Comparison of ENCODE assay signal across 8 cellular contexts in genomic region chr15:50910426-50910795, GRCh38. TPM values are rescaled to one million over a fixed set of nuclear protein-coding genes. Genes with fewer than 3 reads are reported as not detected.
DNase-seq lines count a peak whose midpoint lies in the region; ATAC-seq, FAIRE-seq and TF ChIP-seq lines count a peak whose summit lies in the region.
"Not testable (repeated sequence)": the region's sequence is repeated elsewhere in the genome, so short reads cannot be mapped to it uniquely, and the experiment has no call there.

No MANE protein-coding gene starts in this region.

- not testable (repeated sequence) for ATAC-seq in activated CD4-positive, alpha-beta T cell treated with anti-CD3 and anti-CD28 coated beads for 36 hours

- not testable (repeated sequence) for H3K27ac Mint-ChIP-seq in Calu3 (ENCODE audit: unreplicated experiment); activated CD4-positive, alpha-beta T cell treated with anti-CD3 and anti-CD28 coated beads for 36 hours
- H3K27ac Mint-ChIP-seq in astrocyte (ENCODE audit: unreplicated experiment), result peak overlapping the region; percentile 95

- CTCF ChIA-PET in Calu3 (lab: Charles Lee), result not testable (repeated sequence)
- CTCF ChIA-PET in activated CD4-positive, alpha-beta T cell treated with anti-CD3 and anti-CD28 coated beads for 36 hours (lab: Charles Lee), result interaction anchor here (1.2 to 1.3 kb wide), 2 partner anchors 14 to 23 kb away, joined by 3 read pairs; no protein-coding TSS in a partner anchor

- intact Hi-C loops in Calu3 (cut with micrococcal nuclease; ENCODE audit: unreplicated experiment); activated CD4-positive, alpha-beta T cell treated with anti-CD3 and anti-CD28 coated beads for 36 hours (cut with DNase I, micrococcal nuclease): not testable (repeated sequence)

- not testable (repeated sequence) for H3K27ac ChIP-seq in Karpas-422 (ENCODE audit: low read length)
- H3K27ac ChIP-seq in astrocyte (ENCODE audit: low read depth, low read length) (peak overlapping the region; percentile 77), epithelial cell of prostate (peak overlapping the region; percentile 95)

- H3K9me3 Mint-ChIP-seq in Calu3 (ENCODE audit: low read depth, unreplicated experiment); activated CD4-positive, alpha-beta T cell treated with anti-CD3 and anti-CD28 coated beads for 36 hours (ENCODE audit: low read depth); astrocyte (ENCODE audit: unreplicated experiment): not testable (repeated sequence)

- H3K4me3 ChIP-seq in Karpas-422 (ENCODE audit: low read length), result peak overlapping the region; percentile 86
- H3K4me3 ChIP-seq in astrocyte (ENCODE audit: insufficient read depth, low read depth, low read length); kidney epithelial cell (ENCODE audit: low read depth, low read length): not testable (repeated sequence)

- POLR2A ChIA-PET in activated CD4-positive, alpha-beta T cell treated with anti-CD3 and anti-CD28 coated beads for 36 hours (lab: Charles Lee), result not testable (repeated sequence)

- H3K9ac ChIP-seq in Karpas-422 (ENCODE audit: low read length), result not testable (repeated sequence)
- peak overlapping the region; percentile 38 for H3K9ac ChIP-seq in astrocyte (ENCODE audit: low read length)

- peaks cover 27% of the 10 kb centered on the region for H3K36me3 Mint-ChIP-seq in Calu3 (ENCODE audit: insufficient read depth, unreplicated experiment)
- H3K36me3 Mint-ChIP-seq in activated CD4-positive, alpha-beta T cell treated with anti-CD3 and anti-CD28 coated beads for 36 hours (ENCODE audit: low read depth), result peaks cover 20% of the 10 kb centered on the region
- not testable (repeated sequence) for H3K36me3 Mint-ChIP-seq in astrocyte (ENCODE audit: low read depth, unreplicated experiment)

- H3K79me2 ChIP-seq in Karpas-422 (ENCODE audit: low read length) (peaks cover 77% of the 10 kb centered on the region), astrocyte (ENCODE audit: insufficient read depth, low read length) (peaks cover 13% of the 10 kb centered on the region)

- not testable (repeated sequence) for H2AFZ ChIP-seq in Karpas-422 (ENCODE audit: low read length); astrocyte (ENCODE audit: low read depth, low read length)

- H3K4me1 ChIP-seq in Karpas-422 (ENCODE audit: low read length) (peaks cover 34% of the 10 kb centered on the region), astrocyte (ENCODE audit: insufficient read depth, low read length) (peaks cover 22% of the 10 kb centered on the region)

- H3K4me1 Mint-ChIP-seq in Calu3 (ENCODE audit: low read depth, unreplicated experiment), result not testable (repeated sequence)
- H3K4me1 Mint-ChIP-seq in activated CD4-positive, alpha-beta T cell treated with anti-CD3 and anti-CD28 coated beads for 36 hours, result peaks cover 21% of the 10 kb centered on the region
- H3K4me1 Mint-ChIP-seq in astrocyte (ENCODE audit: low read depth, unreplicated experiment), result peaks cover 18% of the 10 kb centered on the region

- peak overlapping the region; percentile 81 for H3K4me2 ChIP-seq in Karpas-422 (ENCODE audit: low read depth, low read length, poor library complexity, severe bottlenecking)
- H3K4me2 ChIP-seq in astrocyte (ENCODE audit: low read length), result peak overlapping the region; percentile 89

- H3K4me3 Mint-ChIP-seq in Calu3 (ENCODE audit: low read depth, unreplicated experiment), result not testable (repeated sequence)
- peak overlapping the region; percentile 87 for H3K4me3 Mint-ChIP-seq in activated CD4-positive, alpha-beta T cell treated with anti-CD3 and anti-CD28 coated beads for 36 hours
- H3K4me3 Mint-ChIP-seq in astrocyte (ENCODE audit: unreplicated experiment), result peak overlapping the region; percentile 95

- not testable (repeated sequence) for H3K27me3 ChIP-seq in Karpas-422 (ENCODE audit: low read length); astrocyte (ENCODE audit: insufficient read depth, low read length); kidney epithelial cell (ENCODE audit: control insufficient read depth, insufficient read depth, low read length)

- TF ChIP-seq CTCF in Calu3 (IDR thresholded peaks at IDR 0.05; ENCODE audit: unreplicated experiment); astrocyte (IDR thresholded peaks at IDR 0.05; ENCODE audit: insufficient read depth, low read depth, low read length); kidney epithelial cell (IDR thresholded peaks at IDR 0.05; ENCODE audit: insufficient read depth, low read length, poor library complexity, severe bottlenecking): not testable (repeated sequence)

- not testable (repeated sequence) for H4K20me1 ChIP-seq in Karpas-422 (ENCODE audit: insufficient read depth, low read depth, low read length); astrocyte (ENCODE audit: insufficient read depth, low read length)

- DNase-seq in A172 (ENCODE audit: low spot score) (peak; percentile 49), astrocyte (ENCODE audit: low read depth) (peak; percentile 92), epithelial cell of prostate (ENCODE audit: low read depth, low spot score) (peak; percentile 69), kidney epithelial cell (ENCODE audit: low read depth) (peak; percentile 23), pulmonary artery endothelial cell (ENCODE audit: low read depth, low spot score) (peak; percentile 36)
- not testable (repeated sequence) for DNase-seq in Calu3; Karpas-422; activated CD4-positive, alpha-beta T cell treated with anti-CD3 and anti-CD28 coated beads for 36 hours

- not testable (repeated sequence) for FAIRE-seq in astrocyte (lab: Jason Lieb, UNC)

- BruUV-seq in Calu3 (replicated peaks; lab: Mats Ljungman, UMichigan), result TSS peak; percentile 25

- H3K9me3 ChIP-seq in Karpas-422 (ENCODE audit: low read length); astrocyte (ENCODE audit: insufficient read depth, low read depth, low read length): not testable (repeated sequence)

- not testable (repeated sequence) for H3K27me3 Mint-ChIP-seq in Calu3 (ENCODE audit: unreplicated experiment); activated CD4-positive, alpha-beta T cell treated with anti-CD3 and anti-CD28 coated beads for 36 hours; astrocyte (ENCODE audit: low read depth, unreplicated experiment)

- peaks cover 18% of the 10 kb centered on the region for H3K36me3 ChIP-seq in Karpas-422 (ENCODE audit: insufficient read depth, low read length)
- peaks cover 11% of the 10 kb centered on the region for H3K36me3 ChIP-seq in astrocyte (ENCODE audit: insufficient read depth, low read length)
- H3K36me3 ChIP-seq in kidney epithelial cell (ENCODE audit: control insufficient read depth, insufficient read depth, low read length), result not testable (repeated sequence)

- H3K9me2 ChIP-seq in Karpas-422 (replicated peaks; ENCODE audit: insufficient read depth, low read length), result not testable (repeated sequence)

RNA-seq across cellular contexts. Expression of gene AP4E1, which starts 1.9 kb away (rescaled TPM):
- total RNA-seq in A172 (2014; rRNA removed; shearing (Covaris generic)), result 14.5 and 16.3 TPM in 2 replicates
- total RNA-seq in Calu3 (2022) (10.6 and 10.7 TPM in 2 replicates), astrocyte (15.0 and 16.4 TPM in 2 replicates), kidney epithelial cell (11.0 and 11.3 TPM in 2 replicates), pulmonary artery endothelial cell (10.2 and 12.9 TPM in 2 replicates)
- 13.6 and 26.5 TPM in 2 replicates for total RNA-seq in Karpas-422 (2014; rRNA removed; shearing (Covaris generic); ENCODE audit: low replicate concordance)
- 10 to 100 TPM in 1 of 2 experiments, 1 to 10 TPM in 1; 9.0 to 13.1 TPM for total RNA-seq in activated CD4-positive, alpha-beta T cell treated with anti-CD3 and anti-CD28 coated beads for 36 hours
